1 cellular context compared by ENCODE assay signal in genomic region chr17:43834106-43834505, GRCh38.
TF ChIP-seq lines count a peak whose summit lies in the region.

No MANE protein-coding gene starts in this region.

TF ChIP-seq in IMR-90, 13 proteins besides CTCF, POLR2A, EP300 and RAD21 (continued from another document):
- no peak for TF ChIP-seq ELK1 (IDR thresholded peaks at IDR 0.05; ENCODE audit: borderline replicate concordance, low read depth, low read length)
- TF ChIP-seq MAZ (IDR thresholded peaks at IDR 0.05; ENCODE audit: borderline replicate concordance, low read depth, low read length) = no peak
- no peak for TF ChIP-seq MXI1 (IDR thresholded peaks at IDR 0.05; ENCODE audit: borderline replicate concordance, low read depth, low read length)
- no peak for TF ChIP-seq BHLHE40 (IDR thresholded peaks at IDR 0.05; ENCODE audit: low read depth, low read length)
